Comparison of ENCODE assay signal across 24 cellular contexts in genomic region chr18:48725596-48725995, GRCh38.
"Had no signal": no experiment of that assay in that cellular context is flagged by ENCODE, and none has a peak within 500 bp of the region (broad histone marks: within the 10 kb centered on the region; RNA-seq: fewer than 3 reads in every experiment).

No MANE protein-coding gene starts in this region.

- ATAC-seq: activated T-cell treated with anti-CD3 and anti-CD28 coated beads, Interleukin-2, amount 50 U/mL, for 4 hours; T-cell had no signal

- H3K27me3 ChIP-seq: brain microvascular endothelial cell had no signal

- DNase-seq: activated CD4-positive, alpha-beta memory T cell treated with anti-CD3 and anti-CD28 coated beads for 36 hours; activated CD4-positive, alpha-beta T cell treated with anti-CD3 and anti-CD28 coated beads, Interleukin-2, amount 10 ng/mL, durations not matched to agents 7 days and 5 days; activated CD4-positive, CD25-positive, alpha-beta regulatory T cell; activated CD8-positive, alpha-beta memory T cell treated with anti-CD3 and anti-CD28 coated beads for 24 hours; activated gamma-delta T cell; activated naive CD4-positive, alpha-beta T cell treated with anti-CD3 and anti-CD28 coated beads for 36 hours; activated T-cell treated with anti-CD3 and anti-CD28 coated beads, Interleukin-2, amount 50 U/mL, for 4 hours; brain microvascular endothelial cell; KBM-7; NCI-H1092 treated with DMSO at 0.1 percent for 48 hours; NCI-H1417 treated with DMSO at 0.1 percent for 48 hours; NCI-H1694; NCI-H2029; NCI-H2107; NCI-H2171 treated with DMSO at 0.1 percent for 48 hours; NCI-H226; NCI-H526 treated with DMSO at 0.1 percent for 48 hours; NCI-H82; SIG-M5; T-cell; T-helper 2 cell; T1000 had no signal

- H3K27ac ChIP-seq: brain microvascular endothelial cell had no signal

- H3K4me1 Mint-ChIP-seq: T-cell had no signal

- H3K27ac Mint-ChIP-seq: activated CD4-positive, alpha-beta memory T cell treated with anti-CD3 and anti-CD28 coated beads for 36 hours; activated CD4-positive, alpha-beta T cell treated with anti-CD3 and anti-CD28 coated beads, Interleukin-2, amount 10 ng/mL, durations not matched to agents 7 days and 5 days; activated naive CD4-positive, alpha-beta T cell treated with anti-CD3 and anti-CD28 coated beads for 36 hours; activated naive CD8-positive, alpha-beta T cell; T-cell had no signal

- FAIRE-seq: TTC549 had no signal

- H3K4me3 Mint-ChIP-seq: activated CD4-positive, alpha-beta memory T cell treated with anti-CD3 and anti-CD28 coated beads for 36 hours; activated CD4-positive, alpha-beta T cell treated with anti-CD3 and anti-CD28 coated beads, Interleukin-2, amount 10 ng/mL, durations not matched to agents 7 days and 5 days; activated naive CD4-positive, alpha-beta T cell treated with anti-CD3 and anti-CD28 coated beads for 36 hours; activated naive CD8-positive, alpha-beta T cell; activated T-cell treated with anti-CD3 and anti-CD28 coated beads, Interleukin-2, amount 50 U/mL, for 4 hours; T-cell had no signal

- H3K27me3 Mint-ChIP-seq: activated CD4-positive, alpha-beta memory T cell treated with anti-CD3 and anti-CD28 coated beads for 36 hours; activated CD4-positive, alpha-beta T cell treated with anti-CD3 and anti-CD28 coated beads, Interleukin-2, amount 10 ng/mL, durations not matched to agents 7 days and 5 days; activated naive CD8-positive, alpha-beta T cell; T-cell had no signal

- H3K9me3 Mint-ChIP-seq: activated CD4-positive, alpha-beta T cell treated with anti-CD3 and anti-CD28 coated beads, Interleukin-2, amount 10 ng/mL, durations not matched to agents 7 days and 5 days; activated naive CD4-positive, alpha-beta T cell treated with anti-CD3 and anti-CD28 coated beads for 36 hours; activated T-cell treated with anti-CD3 and anti-CD28 coated beads, Interleukin-2, amount 50 U/mL, for 4 hours; T-cell had no signal

- H3K36me3 Mint-ChIP-seq: activated CD4-positive, alpha-beta memory T cell treated with anti-CD3 and anti-CD28 coated beads for 36 hours; T-cell had no signal
